ENCODE assay signal across 39 cellular contexts in genomic region chr6:116737004-116737403, GRCh38. TPM values are rescaled to one million over a fixed set of nuclear protein-coding genes. Genes with fewer than 3 reads are reported as not detected.
"Had no signal": no experiment of that assay in that cellular context is flagged by ENCODE, and none has a peak within 500 bp of the region (broad histone marks: within the 10 kb centered on the region; RNA-seq: fewer than 3 reads in every experiment).

No MANE protein-coding gene starts in this region.

- H3K36me3 ChIP-seq: cardiac muscle cell had no signal

- H3K27me3 Mint-ChIP-seq: activated B cell treated with CpG ODN at 0.5 μM for 24 hours; activated CD4-positive, alpha-beta memory T cell treated with anti-CD3 and anti-CD28 coated beads for 36 hours; activated CD4-positive, alpha-beta T cell treated with anti-CD3 and anti-CD28 coated beads, Interleukin-2, amount 10 ng/mL, durations not matched to agents 24 days and 14 days; activated CD8-positive, alpha-beta T cell treated with anti-CD3 and anti-CD28 coated beads for 36 hours; activated naive CD8-positive, alpha-beta T cell; activated naive CD8-positive, alpha-beta T cell treated with anti-CD3 and anti-CD28 coated beads, Interleukin-2, amount 10 ng/mL, durations not matched to agents 7 days and 5 days; activated naive CD8-positive, alpha-beta T cell treated with anti-CD3 and anti-CD28 coated beads, Interleukin-2, amount 50 U/mL, for 24 hours; activated T-helper 17 cell treated with anti-CD3 and anti-CD28 coated beads, Interleukin-2, amount 50 U/mL, for 72 hours; brain; central memory CD8-positive, alpha-beta T cell had no signal

- ATAC-seq: activated CD8-positive, alpha-beta T cell treated with anti-CD3 and anti-CD28 coated beads for 36 hours; activated naive CD8-positive, alpha-beta T cell treated with anti-CD3 and anti-CD28 coated beads, Interleukin-2, amount 50 U/mL, for 24 hours; activated T-cell treated with anti-CD3 and anti-CD28 coated beads, Interleukin-2, amount 50 U/mL, for 4 hours; activated T-cell treated with anti-CD3 and anti-CD28 coated beads, Interleukin-2, amount 50 U/mL, for 72 hours; activated T-helper 17 cell treated with anti-CD3 and anti-CD28 coated beads, Interleukin-2, amount 50 U/mL, for 72 hours had no signal

- H3K4me1 ChIP-seq: ascending aorta had no signal

- H3K27ac ChIP-seq: ascending aorta, cardiac muscle cell, VCaP had no signal

- H3K27me3 ChIP-seq: ascending aorta, cardiac muscle cell had no signal

- H3K4me3 Mint-ChIP-seq: activated B cell treated with CpG ODN at 0.5 μM for 24 hours; activated CD4-positive, alpha-beta memory T cell treated with anti-CD3 and anti-CD28 coated beads for 36 hours; activated CD4-positive, alpha-beta T cell treated with anti-CD3 and anti-CD28 coated beads, Interleukin-2, amount 10 ng/mL, durations not matched to agents 24 days and 14 days; activated CD8-positive, alpha-beta T cell treated with anti-CD3 and anti-CD28 coated beads for 36 hours; activated naive CD4-positive, alpha-beta T cell treated with anti-CD3 and anti-CD28 coated beads for 36 hours; activated naive CD8-positive, alpha-beta T cell; activated naive CD8-positive, alpha-beta T cell treated with anti-CD3 and anti-CD28 coated beads, Interleukin-2, amount 10 ng/mL, durations not matched to agents 7 days and 5 days; activated naive CD8-positive, alpha-beta T cell treated with anti-CD3 and anti-CD28 coated beads, Interleukin-2, amount 50 U/mL, for 24 hours; activated T-cell treated with anti-CD3 and anti-CD28 coated beads, Interleukin-2, amount 50 U/mL, for 4 hours; activated T-cell treated with anti-CD3 and anti-CD28 coated beads, Interleukin-2, amount 50 U/mL, for 72 hours; activated T-helper 1 cell treated with anti-CD3 and anti-CD28 coated beads, Interleukin-12 subunit alpha, Interleukin-12 subunit beta, Interleukin-2, Interleukin-4 antibody, amounts not matched to agents 30 ng/mL and 10 ng/mL and 1 ng/mL, durations not matched to agents 14 hours and 24 hours and 36 hours; activated T-helper 17 cell treated with anti-CD3 and anti-CD28 coated beads, Interleukin-2, amount 50 U/mL, for 72 hours; brain; central memory CD8-positive, alpha-beta T cell; T-helper 1 cell treated with Interleukin-12 subunit alpha and Interleukin-12 subunit beta and Interleukin-4 antibody, amounts not matched to agents 30 μg/mL and 1 μg/mL, for 36 hours; T-helper 2 cell treated with Interferon-gamma antibody and Interleukin-4, amounts not matched to agents 5 μg/mL and 100 μg/mL, for 36 hours had no signal

- H3K27ac Mint-ChIP-seq: activated B cell treated with CpG ODN at 0.5 μM for 24 hours; activated CD4-positive, alpha-beta memory T cell treated with anti-CD3 and anti-CD28 coated beads for 36 hours; activated CD4-positive, alpha-beta T cell treated with anti-CD3 and anti-CD28 coated beads, Interleukin-2, amount 10 ng/mL, durations not matched to agents 24 days and 14 days; activated CD8-positive, alpha-beta T cell treated with anti-CD3 and anti-CD28 coated beads for 36 hours; activated naive CD4-positive, alpha-beta T cell treated with anti-CD3 and anti-CD28 coated beads for 36 hours; activated naive CD8-positive, alpha-beta T cell; activated naive CD8-positive, alpha-beta T cell treated with anti-CD3 and anti-CD28 coated beads, Interleukin-2, amount 10 ng/mL, durations not matched to agents 7 days and 5 days; activated naive CD8-positive, alpha-beta T cell treated with anti-CD3 and anti-CD28 coated beads, Interleukin-2, amount 50 U/mL, for 24 hours; activated T-cell treated with anti-CD3 and anti-CD28 coated beads, Interleukin-2, amount 50 U/mL, for 72 hours; activated T-helper 1 cell treated with anti-CD3 and anti-CD28 coated beads, Interleukin-12 subunit alpha, Interleukin-12 subunit beta, Interleukin-2, Interleukin-4 antibody, amounts not matched to agents 30 ng/mL and 10 ng/mL and 1 ng/mL, durations not matched to agents 14 hours and 24 hours and 36 hours; activated T-helper 17 cell treated with anti-CD3 and anti-CD28 coated beads, Interleukin-2, amount 50 U/mL, for 72 hours; brain; T-helper 1 cell treated with Interleukin-12 subunit alpha and Interleukin-12 subunit beta and Interleukin-4 antibody, amounts not matched to agents 30 μg/mL and 1 μg/mL, for 36 hours; T-helper 2 cell treated with Interferon-gamma antibody and Interleukin-4, amounts not matched to agents 5 μg/mL and 100 μg/mL, for 36 hours had no signal

- H3K4me3 ChIP-seq: ascending aorta, cardiac muscle cell had no signal

- FAIRE-seq: bronchial epithelial cell, TTC549 had no signal

- DNase-seq: activated B cell treated with CpG ODN at 0.5 μM for 24 hours; activated CD4-positive, alpha-beta memory T cell treated with anti-CD3 and anti-CD28 coated beads for 36 hours; activated CD4-positive, alpha-beta T cell treated with anti-CD3 and anti-CD28 coated beads for 4 hours; activated CD4-positive, alpha-beta T cell treated with anti-CD3 and anti-CD28 coated beads, Interleukin-2, amount 10 ng/mL, durations not matched to agents 24 days and 14 days; activated CD4-positive, alpha-beta T cell treated with anti-CD3 and anti-CD28 coated beads, Interleukin-2, amount 50 U/mL, for 1 hour; activated CD4-positive, alpha-beta T cell treated with anti-CD3 and anti-CD28 coated beads, Interleukin-2, amount 50 U/mL, for 4 hours; activated CD4-positive, CD25-positive, alpha-beta regulatory T cell treated with anti-CD3 and anti-CD28 coated beads, Interleukin-2, amount 50 U/mL, for 72 hours; activated CD8-positive, alpha-beta memory T cell treated with anti-CD3 and anti-CD28 coated beads, Interleukin-2, amount 50 U/mL, for 4 hours; activated CD8-positive, alpha-beta T cell treated with anti-CD3 and anti-CD28 coated beads for 36 hours; activated effector memory CD4-positive, alpha-beta T cell treated with anti-CD3 and anti-CD28 coated beads, Interleukin-2, amount 50 U/mL, for 16 hours; activated naive CD4-positive, alpha-beta T cell treated with anti-CD3 and anti-CD28 coated beads for 36 hours; activated naive CD4-positive, alpha-beta T cell treated with anti-CD3 and anti-CD28 coated beads, Interleukin-2, amount 50 U/mL, for 16 hours; activated naive CD8-positive, alpha-beta T cell treated with anti-CD3 and anti-CD28 coated beads, Interleukin-2, amount 10 ng/mL, durations not matched to agents 7 days and 5 days; activated naive CD8-positive, alpha-beta T cell treated with anti-CD3 and anti-CD28 coated beads, Interleukin-2, amount 50 U/mL, for 24 hours; activated T-cell treated with anti-CD3 and anti-CD28 coated beads for 4 hours; activated T-cell treated with anti-CD3 and anti-CD28 coated beads, Interleukin-2, amount 50 U/mL, for 1 hour; activated T-cell treated with anti-CD3 and anti-CD28 coated beads, Interleukin-2, amount 50 U/mL, for 4 hours; activated T-cell treated with anti-CD3 and anti-CD28 coated beads, Interleukin-2, amount 50 U/mL, for 72 hours; amygdala; anterior cingulate cortex; caudate nucleus; cerebellar nuclear complex; T-helper 1 cell; T-helper 2 cell; T-helper 9 cell had no signal

- H3K4me1 Mint-ChIP-seq: activated B cell treated with CpG ODN at 0.5 μM for 24 hours; activated CD4-positive, alpha-beta T cell treated with anti-CD3 and anti-CD28 coated beads, Interleukin-2, amount 10 ng/mL, durations not matched to agents 24 days and 14 days; activated naive CD8-positive, alpha-beta T cell treated with anti-CD3 and anti-CD28 coated beads, Interleukin-2, amount 10 ng/mL, durations not matched to agents 7 days and 5 days; activated naive CD8-positive, alpha-beta T cell treated with anti-CD3 and anti-CD28 coated beads, Interleukin-2, amount 50 U/mL, for 24 hours; activated T-helper 17 cell treated with anti-CD3 and anti-CD28 coated beads, Interleukin-2, amount 50 U/mL, for 72 hours; brain; central memory CD8-positive, alpha-beta T cell had no signal

RNA-seq across cellular contexts. Expression of gene FAM162B, which starts 28.5 kb away (rescaled TPM):
- total RNA-seq: activated B cell treated with CpG ODN at 0.5 μM for 24 hours; activated CD4-positive, alpha-beta memory T cell treated with anti-CD3 and anti-CD28 coated beads for 36 hours; activated CD4-positive, alpha-beta T cell treated with anti-CD3 and anti-CD28 coated beads, Interleukin-2, amount 10 ng/mL, durations not matched to agents 24 days and 14 days; activated CD8-positive, alpha-beta memory T cell treated with anti-CD3 and anti-CD28 coated beads for 36 hours; activated CD8-positive, alpha-beta T cell treated with anti-CD3 and anti-CD28 coated beads for 36 hours; activated naive CD4-positive, alpha-beta T cell treated with anti-CD3 and anti-CD28 coated beads for 36 hours; activated naive CD8-positive, alpha-beta T cell treated with anti-CD3 and anti-CD28 coated beads, Interleukin-2, amount 10 ng/mL, durations not matched to agents 7 days and 5 days; activated T-cell treated with anti-CD3 and anti-CD28 coated beads, Interleukin-2, amount 50 U/mL, for 4 hours; activated T-cell treated with anti-CD3 and anti-CD28 coated beads, Interleukin-2, amount 50 U/mL, for 72 hours; activated T-helper 1 cell treated with anti-CD3 and anti-CD28 coated beads, Interleukin-12 subunit alpha, Interleukin-12 subunit beta, Interleukin-2, Interleukin-4 antibody, amounts not matched to agents 30 ng/mL and 10 ng/mL and 1 ng/mL, durations not matched to agents 14 hours and 24 hours and 36 hours; activated T-helper 17 cell treated with anti-CD3 and anti-CD28 coated beads, Interleukin-2, amount 50 U/mL, for 72 hours; ascending aorta; bronchial epithelial cell; cardiac muscle cell; chondrocyte had no signal
